ENCODE assay signal across 14 cellular contexts in the genomic region with DNA sequence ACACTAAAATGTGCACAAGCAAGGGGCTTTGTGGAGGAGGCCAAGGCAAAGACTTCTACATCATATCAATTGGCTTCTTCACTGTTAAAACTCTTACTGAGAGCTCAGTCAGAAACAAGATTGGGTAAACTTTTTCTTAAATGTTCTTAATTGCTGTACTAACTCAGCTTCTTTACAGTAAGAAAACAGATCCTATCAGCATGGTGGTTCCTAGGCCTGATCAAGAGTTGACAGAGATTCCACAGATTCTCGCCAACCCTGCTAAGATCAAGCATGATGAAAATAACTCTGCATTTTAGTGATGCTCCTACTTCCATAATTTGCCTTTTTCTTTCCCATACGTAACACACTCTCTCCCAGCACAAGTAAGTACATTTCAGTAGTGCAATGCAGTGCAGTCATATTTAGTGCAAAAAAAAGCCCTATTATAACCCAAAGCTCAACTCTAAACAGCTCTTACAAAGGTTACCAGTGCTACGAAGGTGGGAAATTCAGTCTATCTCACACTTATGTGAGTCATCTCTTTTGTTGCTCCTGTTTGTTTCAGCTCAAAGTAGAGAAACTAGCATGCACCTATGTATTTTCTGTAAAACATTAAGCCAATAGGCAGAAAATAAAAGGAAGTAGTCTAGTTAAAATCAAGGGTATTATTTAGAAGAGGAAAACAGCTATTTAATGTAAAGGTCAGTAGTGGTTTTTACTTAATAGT. TPM values are rescaled to one million over a fixed set of nuclear protein-coding genes. Genes with fewer than 3 reads are reported as not detected.
DNase-seq lines count a peak whose midpoint lies in the region; ATAC-seq, FAIRE-seq and TF ChIP-seq lines count a peak whose summit lies in the region.
"Had no signal": no experiment of that assay in that cellular context is flagged by ENCODE, and none has a peak within 500 bp of the region (broad histone marks: within the 10 kb centered on the region; RNA-seq: fewer than 3 reads in every experiment).

No MANE protein-coding gene starts in this region.

- no peak for FAIRE-seq in GM12878 (lab: Jason Lieb, UNC)
- FAIRE-seq: astrocyte, G401.6 had no signal

- intact Hi-C loops in CD4-positive, alpha-beta T cell (cut with DNase I, micrococcal nuclease) = no loop called here
- intact Hi-C loops in GM12878 (cut with micrococcal nuclease; ENCODE audit: unreplicated experiment) = no loop called here

- no TSS peak for BruUV-seq in GM12878 (replicated peaks; lab: Mats Ljungman, UMichigan)

- no peak overlapping the region for H3K9ac ChIP-seq in GM12878 (ENCODE audit: control insufficient read depth, insufficient read depth, low read length)
- no peak overlapping the region for H3K9ac ChIP-seq in neural progenitor cell

- H3F3A ChIP-seq in neural progenitor cell (ENCODE audit: low read depth) = no peaks in the 10 kb centered on the region

- H3K27ac Mint-ChIP-seq in CD4-positive, alpha-beta T cell = peak overlapping the region; percentile 57
- H3K27ac Mint-ChIP-seq in neural progenitor cell = no peak overlapping the region

- no peaks in the 10 kb centered on the region for H3K27me3 ChIP-seq in CD4-positive, alpha-beta T cell (ENCODE audit: control insufficient read depth, insufficient read depth, low read length)
- H3K27me3 ChIP-seq in GM12878 (replicated peaks in 1 of 2; ENCODE audit: control insufficient read depth in 2 of 2, insufficient read depth in 2 of 2, low read length in 1 of 2) (no peaks in the 10 kb centered on the region), neural progenitor cell (no peaks in the 10 kb centered on the region)
- H3K27me3 ChIP-seq: BE2C had no signal

- H3K4me3 ChIP-seq in GM12878 (no peak overlapping the region), neural progenitor cell (no peak overlapping the region)

- SMC1A ChIA-PET in GM12878 (lab: Charles Lee; ENCODE audit: uncharacterized antibody, unreplicated experiment) = interaction anchor here (0.8 to 3.6 kb wide), 17 partner anchors 9 to 116 kb away, joined by 3 to 57 read pairs (median 4); a partner anchor contains a TSS

- 0 out of 4 replicates have a peak, but pooled peaks of 1 of the 2 experiments have one; percentile 44 for TF ChIP-seq EP300 in GM12878 (IDR thresholded peaks at IDR 0.05; ENCODE audit: borderline replicate concordance in 1 of 2, control insufficient read depth in 1 of 2, low read depth in 2 of 2, low read length in 2 of 2)

- no peak overlapping the region for H2AFZ ChIP-seq in GM12878 (ENCODE audit: control insufficient read depth, low read depth, low read length)
- H2AFZ ChIP-seq in neural progenitor cell (replicated peaks) = no peak overlapping the region

- TF ChIP-seq CTCF in CD4-positive, alpha-beta T cell (IDR thresholded peaks at IDR 0.05) = no peak
- TF ChIP-seq CTCF in GM12878 (IDR thresholded peaks at IDR 0.05 in 2 of 3, conservative IDR thresholded peaks at IDR 0.05 in 1 of 3; ENCODE audit: control insufficient read depth in 2 of 3, extremely low read depth in 1 of 3, insufficient read depth in 1 of 3, low read depth in 3 of 3, low read length in 3 of 3) = no peak
- no peak for TF ChIP-seq CTCF in neural progenitor cell (IDR thresholded peaks at IDR 0.05)

- no peaks in the 10 kb centered on the region for H3K27me3 Mint-ChIP-seq in CD4-positive, alpha-beta T cell
- no peaks in the 10 kb centered on the region for H3K27me3 Mint-ChIP-seq in neural progenitor cell (ENCODE audit: insufficient read depth, low read depth)

- POLR2A ChIA-PET in CD4-positive, alpha-beta T cell (lab: Charles Lee) = interaction anchor here (0.5 to 2.4 kb wide), 4 partner anchors 12 to 110 kb away, joined by 3 to 8 read pairs (median 4); no protein-coding TSS in a partner anchor
- POLR2A ChIA-PET in GM12878 (lab: Charles Lee) = interaction anchor here (0.6 to 3.4 kb wide), 7 partner anchors 10 to 1765 kb away, joined by 3 to 26 read pairs (median 5); no protein-coding TSS in a partner anchor

- WGBS in GM12878 (ENCODE audit: insufficient coverage, insufficient replicate concordance, low lambda C conversion rate, missing lambda C conversion rate) = 65% methylated on average over 3 of the region's 3 CpGs

- DNase-seq in CD4-positive, alpha-beta T cell = no peak
- DNase-seq in GM12878 (ENCODE audit: low read depth, low spot score) (no peak), NCI-H1436 (lab: John Stamatoyannopoulos, UW) (no peak), putamen (ENCODE audit: low spot score) (no peak), neural progenitor cell (ENCODE audit: low spot score) (no peak), NCI-H510A treated with DMSO at 0.1 percent for 48 hours (lab: John Stamatoyannopoulos, UW) (no peak)
- DNase-seq: BE2C; effector CD4-positive, alpha-beta T cell; PC-3; stimulated activated naive CD4-positive, alpha-beta T cell treated with Interleukin-2 at 50 U/mL for 16 hours had no signal

- H3K9me3 Mint-ChIP-seq in CD4-positive, alpha-beta T cell = no peaks in the 10 kb centered on the region
- H3K9me3 Mint-ChIP-seq in neural progenitor cell = no peaks in the 10 kb centered on the region

- no peaks in the 10 kb centered on the region for H3K9me3 ChIP-seq in CD4-positive, alpha-beta T cell (ENCODE audit: control insufficient read depth, low read length)
- H3K9me3 ChIP-seq in GM12878 (replicated peaks; ENCODE audit: control insufficient read depth, insufficient read depth, low read length) = no peaks in the 10 kb centered on the region
- no peaks in the 10 kb centered on the region for H3K9me3 ChIP-seq in neural progenitor cell (ENCODE audit: low read depth)
- H3K9me3 ChIP-seq: BE2C had no signal

- peaks cover 4% of the 10 kb centered on the region; the same call in 1 of the 2 replicates for H3K4me1 ChIP-seq in GM12878 (ENCODE audit: control insufficient read depth, insufficient read depth, low read length)
- peaks cover 52% of the 10 kb centered on the region for H3K4me1 ChIP-seq in neural progenitor cell
- H3K4me1 ChIP-seq: BE2C had no signal

- no peaks in the 10 kb centered on the region for H4K20me1 ChIP-seq in GM12878 (ENCODE audit: control insufficient read depth, insufficient read depth)
- H4K20me1 ChIP-seq in neural progenitor cell (ENCODE audit: low read depth) = no peaks in the 10 kb centered on the region

- CTCF ChIA-PET in CD4-positive, alpha-beta T cell (lab: Charles Lee) = interaction anchor here (1.1 to 1.3 kb wide), 5 partner anchors 16 to 1460 kb away, joined by 3 to 10 read pairs (median 3); no protein-coding TSS in a partner anchor
- CTCF ChIA-PET in GM12878 (lab: Yijun Ruan, JAX) = interaction anchor here (1.0 to 4.3 kb wide), 10 partner anchors 8 to 60 kb away, joined by 3 to 45 read pairs (median 6); a partner anchor contains a TSS

- H3K36me3 Mint-ChIP-seq in CD4-positive, alpha-beta T cell (ENCODE audit: low read depth) = peaks cover 9% of the 10 kb centered on the region
- H3K36me3 Mint-ChIP-seq in neural progenitor cell = no peaks in the 10 kb centered on the region

- no peak overlapping the region for H3K4me3 Mint-ChIP-seq in CD4-positive, alpha-beta T cell
- no peak overlapping the region for H3K4me3 Mint-ChIP-seq in neural progenitor cell

- H3K4me1 Mint-ChIP-seq in CD4-positive, alpha-beta T cell (ENCODE audit: low read depth) = peaks cover 45% of the 10 kb centered on the region
- H3K4me1 Mint-ChIP-seq in neural progenitor cell = peaks cover 13% of the 10 kb centered on the region

- no peak for TF ChIP-seq POLR2A in GM12878 (IDR thresholded peaks at IDR 0.05; ENCODE audit: low read depth, low read length)

- TF ChIP-seq RAD21 in GM12878 (IDR thresholded peaks at IDR 0.05; ENCODE audit: insufficient read depth, low read depth, low read length) = no peak

- H3K4me2 ChIP-seq in GM12878 (ENCODE audit: control insufficient read depth, insufficient read depth) = no peak overlapping the region
- H3K4me2 ChIP-seq in neural progenitor cell = no peak overlapping the region

- H3K79me2 ChIP-seq in GM12878 (ENCODE audit: control insufficient read depth, insufficient read depth, low read length) (no peaks in the 10 kb centered on the region), neural progenitor cell (ENCODE audit: low read depth) (no peaks in the 10 kb centered on the region)

- peak; percentile 43 for ATAC-seq in CD4-positive, alpha-beta T cell (ENCODE audit: poor library complexity)
- ATAC-seq in GM18909 (IDR thresholded peaks at IDR 0.05; ENCODE audit: poor library complexity, unreplicated experiment) (peak; percentile 69), HG03196 (IDR thresholded peaks at IDR 0.05; ENCODE audit: unreplicated experiment) (peak; percentile 66), GM12878 (peak; percentile 77)
- ATAC-seq: PC-3 had no signal

- no peaks in the 10 kb centered on the region; a peak in 1 of 4 replicates for H3K36me3 ChIP-seq in GM12878 (ENCODE audit: control insufficient read depth in 2 of 2, insufficient read depth in 2 of 2, low read length in 1 of 2)
- H3K36me3 ChIP-seq in neural progenitor cell = no peaks in the 10 kb centered on the region
- H3K36me3 ChIP-seq: BE2C had no signal

- in situ Hi-C loops in GM12878 (cut with MboI) = no loop called here

- RAD21 ChIA-PET in GM12878 (lab: Charles Lee; ENCODE audit: unreplicated experiment) = interaction anchor here (0.9 to 5.2 kb wide), 13 partner anchors 10 to 110 kb away, joined by 3 to 80 read pairs (median 8); a partner anchor contains a TSS

- no peak overlapping the region for H3K27ac ChIP-seq in CD4-positive, alpha-beta T cell (ENCODE audit: low read depth, low read length)
- H3K27ac ChIP-seq in GM12878 (ENCODE audit: control insufficient read depth, insufficient read depth) = no peak overlapping the region
- no peak overlapping the region for H3K27ac ChIP-seq in neural progenitor cell

RNA-seq across cellular contexts. Expression of a gene that starts 29.9 kb away (rescaled TPM):
- 1 to 10 TPM; 3.5 to 4.2 TPM for total RNA-seq in CD4-positive, alpha-beta T cell
- 0.15 TPM in 2 replicates for total RNA-seq in GM12878 (2013; cell fraction: nucleolus; rRNA removed)
- total RNA-seq in GM12878 (2014; rRNA removed) = 0.38 and 0.56 TPM in 2 replicates
- total RNA-seq in GM12878 (2014; rRNA removed; fragmentation: Illumina TruSeq; extraction: Trizol) = 0.37 and 1.0 TPM in 2 replicates
- 0.21 and 0.85 TPM in 2 replicates for total RNA-seq in GM12878 (2021)
- 0.68 TPM for polyA plus RNA-seq in GM12878 (2011; ENCODE audit: low read depth)
- 0.08 and 0.23 TPM in 2 replicates for polyA plus RNA-seq in GM12878 (2011; rRNA removed)
- 0.30 and 0.72 TPM in 2 replicates for polyA plus RNA-seq in GM12878 (2011; cell fraction: cytosol; rRNA removed)
- polyA plus RNA-seq in GM12878 (2011; cell fraction: nucleus; rRNA removed) = 0.51 and 1.3 TPM in 2 replicates
- polyA plus RNA-seq in GM12878 (2012) = 4.8 and 7.2 TPM in 2 replicates
- 0.38 and 1.1 TPM in 2 replicates for polyA plus RNA-seq in GM12878 (2014; fragmentation: Illumina TruSeq; extraction: Trizol)
- polyA plus RNA-seq in GM12878 (2014; fragmentation: Nextera tagmentation; extraction: Ambion mirVana) = 1 to 10 TPM; 2.7 to 4.7 TPM
- polyA plus RNA-seq in GM12878 (2014; rRNA removed) = 0.50 and 7.2 TPM in 2 replicates
- polyA plus RNA-seq in GM12878 (2016; fragmentation: Nextera tagmentation; extraction: Ambion mirVana) = 1 to 10 TPM; 3.1 to 3.8 TPM
- 0.26 and 0.59 TPM in 2 replicates for polyA minus RNA-seq in GM12878 (2011; rRNA and poly(A)+ RNA removed)
- polyA minus RNA-seq in GM12878 (2011; cell fraction: cytosol; rRNA and poly(A)+ RNA removed) = not detected in 2 replicates
- 0.73 and 0.86 TPM in 2 replicates for polyA minus RNA-seq in GM12878 (2011; cell fraction: nucleus; rRNA and poly(A)+ RNA removed)
- not detected in 2 replicates for total RNA-seq in neural progenitor cell (ENCODE audit: low replicate concordance)
- total RNA-seq: astrocyte, PC-3 had no signal
